8 cellular contexts compared by ENCODE assay signal in genomic region chr10:3776796-3777571, GRCh38. TPM values are rescaled to one million over a fixed set of nuclear protein-coding genes. Genes with fewer than 3 reads are reported as not detected.
DNase-seq lines count a peak whose midpoint lies in the region; ATAC-seq and TF ChIP-seq lines count a peak whose summit lies in the region.

No MANE protein-coding gene starts in this region.

- peak; percentile 53 to 61 for ATAC-seq in activated T-cell treated with anti-CD3 and anti-CD28 coated beads, Interleukin-2, amount 50 U/mL, for 4 hours
- no peak for ATAC-seq in HG02610 (IDR thresholded peaks at IDR 0.05; ENCODE audit: unreplicated experiment)

- peak overlapping the region; percentile 47 to 78 for H3K27ac ChIP-seq in prostate gland
- H3K27ac ChIP-seq in OCI-LY7 (ENCODE audit: low read depth, low read length, poor library complexity, severe bottlenecking): no peak overlapping the region

- DNase-seq in AG08396 (ENCODE audit: low spot score): peak; percentile 54
- DNase-seq in MG63: peak; percentile 65
- DNase-seq in activated T-cell treated with anti-CD3 and anti-CD28 coated beads, Interleukin-2, amount 50 U/mL, for 4 hours: peak; percentile 53
- DNase-seq in fibroblast of pulmonary artery (ENCODE audit: low read depth): peak; percentile 92
- peak; percentile 83 for DNase-seq in prostate gland (ENCODE audit: low spot score)
- no peak for DNase-seq in OCI-LY7 (ENCODE audit: low spot score)
- no peak for DNase-seq in SKM-1 treated with dmso at 0.1 percent for 144 hours (lab: John Stamatoyannopoulos, UW; ENCODE audit: unreplicated experiment)

- no peaks in the 10 kb centered on the region for H3K27me3 Mint-ChIP-seq in activated T-cell treated with anti-CD3 and anti-CD28 coated beads, Interleukin-2, amount 50 U/mL, for 4 hours (ENCODE audit: low read depth)

- peaks cover 64% of the 10 kb centered on the region for H3K36me3 ChIP-seq in MG63
- peaks cover 4 to 20% of the 10 kb centered on the region in 2 donors for H3K36me3 ChIP-seq in prostate gland
- peaks cover 80% of the 10 kb centered on the region for H3K36me3 ChIP-seq in OCI-LY7 (ENCODE audit: insufficient read depth, low read length)

- 30% methylated on average over 13 of the region's 13 CpGs for WGBS in prostate gland

- POLR2A ChIA-PET in OCI-LY7 (lab: Charles Lee): interaction anchor here (0.6 to 0.8 kb wide), 4 partner anchors 42 to 188 kb away, joined by 3 to 4 read pairs (median 4); no protein-coding TSS in a partner anchor

- H3K4me3 ChIP-seq in MG63 (no peak overlapping the region), fibroblast of pulmonary artery (replicated peaks; ENCODE audit: low read depth, low read length) (peak overlapping the region; percentile 10), prostate gland (no peak overlapping the region), OCI-LY7 (ENCODE audit: low read depth, low read length, poor library complexity, severe bottlenecking) (no peak overlapping the region)

- H4K20me1 ChIP-seq in OCI-LY7 (ENCODE audit: insufficient read depth, low read length): peaks cover 32% of the 10 kb centered on the region

- H3K9me2 ChIP-seq in OCI-LY7 (ENCODE audit: insufficient read depth, low read length): no peaks in the 10 kb centered on the region

- TF ChIP-seq POLR2A in prostate gland (IDR thresholded peaks at IDR 0.05): no peak

- TF ChIP-seq CTCF in fibroblast of pulmonary artery (IDR thresholded peaks at IDR 0.05; ENCODE audit: low read length, missing control alignments) (no peak), prostate gland (IDR thresholded peaks at IDR 0.05) (no peak), OCI-LY7 (conservative IDR thresholded peaks at IDR 0.05; ENCODE audit: low read length) (no peak)

- H3K4me2 ChIP-seq in OCI-LY7 (ENCODE audit: low read length): no peak overlapping the region

- peak overlapping the region; percentile 69 for H3K4me3 Mint-ChIP-seq in activated T-cell treated with anti-CD3 and anti-CD28 coated beads, Interleukin-2, amount 50 U/mL, for 4 hours

- H2AFZ ChIP-seq in OCI-LY7 (ENCODE audit: low read length): no peak overlapping the region

- BruUV-seq in OCI-LY7 (replicated peaks; lab: Mats Ljungman, UMichigan): no TSS peak

- H3K9me3 ChIP-seq in MG63 (no peaks in the 10 kb centered on the region), prostate gland (no peaks in the 10 kb centered on the region), OCI-LY7 (ENCODE audit: low read length) (no peaks in the 10 kb centered on the region)

- H3K27me3 ChIP-seq in MG63: no peaks in the 10 kb centered on the region
- H3K27me3 ChIP-seq in prostate gland (replicated peaks; ENCODE audit: insufficient read depth): no peaks in the 10 kb centered on the region

- H3K4me1 ChIP-seq in prostate gland (replicated peaks): no peaks in the 10 kb centered on the region
- H3K4me1 ChIP-seq in OCI-LY7 (ENCODE audit: insufficient read depth, low read length, poor library complexity, severe bottlenecking): peaks cover 10% of the 10 kb centered on the region

- intact Hi-C loops in prostate gland (cut with DNase I) (no loop called here), OCI-LY7 (cut with micrococcal nuclease; ENCODE audit: unreplicated experiment) (no loop called here)

- peaks cover 42% of the 10 kb centered on the region for H3K79me2 ChIP-seq in OCI-LY7 (ENCODE audit: insufficient read depth, low read depth, low read length)

- H3K4me1 Mint-ChIP-seq in activated T-cell treated with anti-CD3 and anti-CD28 coated beads, Interleukin-2, amount 50 U/mL, for 4 hours (ENCODE audit: low read depth): peaks cover 75% of the 10 kb centered on the region

- H3K36me3 Mint-ChIP-seq in activated T-cell treated with anti-CD3 and anti-CD28 coated beads, Interleukin-2, amount 50 U/mL, for 4 hours (ENCODE audit: insufficient read depth): peaks cover 70% of the 10 kb centered on the region

- CTCF ChIA-PET in OCI-LY7 (lab: Charles Lee; ENCODE audit: unreplicated experiment): no interaction called here

- H3K9me3 Mint-ChIP-seq in activated T-cell treated with anti-CD3 and anti-CD28 coated beads, Interleukin-2, amount 50 U/mL, for 4 hours: no peaks in the 10 kb centered on the region

RNA-seq across cellular contexts. Expression of gene KLF6, which starts 8.0 kb away (rescaled TPM):
- total RNA-seq in MG63 (2014; rRNA removed; shearing (Covaris generic); ENCODE audit: low replicate concordance): 38.8 and 40.4 TPM in 2 replicates
- 100 to 1,000 TPM; 188 to 247 (median 209) TPM for total RNA-seq in activated T-cell treated with anti-CD3 and anti-CD28 coated beads, Interleukin-2, amount 50 U/mL, for 4 hours
- total RNA-seq in prostate gland (10 to 100 TPM; 17.5 to 42.3 TPM), OCI-LY7 (2022) (43.0 and 54.0 TPM in 2 replicates)
- total RNA-seq in OCI-LY7 (2014; rRNA removed; shearing (Covaris generic)): 19.2 and 24.0 TPM in 2 replicates

Comparison
In these comparisons a context has a peak if more than half of its experiments do, and no peak if none do; other contexts are left out.
1. DNase-seq: peak in AG08396 (single experiment), MG63 (single experiment), activated T-cell treated with anti-CD3 and anti-CD28 coated beads, Interleukin-2, amount 50 U/mL, for 4 hours (single experiment), fibroblast of pulmonary artery (single experiment) and prostate gland (single experiment); none in OCI-LY7 (single experiment) and SKM-1 treated with dmso at 0.1 percent for 144 hours (single experiment).